1 cellular context compared by ENCODE assay signal in the genomic region with DNA sequence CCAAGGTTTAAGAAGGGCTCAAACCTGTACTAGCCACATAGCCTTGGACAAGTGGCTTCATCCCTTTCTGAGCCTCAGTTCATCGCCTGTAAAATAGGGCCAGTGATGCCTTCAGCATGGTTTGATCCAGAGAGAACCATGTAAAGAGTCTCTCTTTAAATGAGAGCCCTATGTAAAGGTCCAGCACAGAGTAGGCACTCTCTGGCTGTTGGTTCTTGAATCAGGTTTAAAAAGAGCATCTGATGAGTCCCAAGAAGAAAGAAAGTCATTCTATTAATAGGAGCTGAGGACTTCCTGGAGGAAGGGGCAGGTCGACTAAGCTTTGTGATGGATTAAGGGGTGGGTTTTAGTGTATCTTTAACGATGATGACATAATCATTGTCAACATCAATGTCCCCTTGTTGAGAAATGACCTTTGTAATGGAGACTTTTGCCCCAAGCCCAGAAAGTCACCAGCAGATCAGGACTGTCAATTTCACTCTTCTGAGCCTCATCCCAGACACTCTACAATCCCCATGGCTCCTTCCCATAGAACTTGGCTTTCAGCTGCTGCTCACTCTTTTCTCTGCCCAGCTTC.
A peak's percentile ranks its signal among the peaks of the same experiment; 100 is the strongest.
TF ChIP-seq lines count a peak whose summit lies in the region.

No MANE protein-coding gene starts in this region.

TF ChIP-seq in HepG2, 621 proteins besides CTCF, POLR2A, EP300 and RAD21 (continued from another document and continues in another):
- TF ChIP-seq ZNF512 (CRISPR knock-in tag; IDR thresholded peaks at IDR 0.05), result no peak
- TF ChIP-seq, protein P1, sequence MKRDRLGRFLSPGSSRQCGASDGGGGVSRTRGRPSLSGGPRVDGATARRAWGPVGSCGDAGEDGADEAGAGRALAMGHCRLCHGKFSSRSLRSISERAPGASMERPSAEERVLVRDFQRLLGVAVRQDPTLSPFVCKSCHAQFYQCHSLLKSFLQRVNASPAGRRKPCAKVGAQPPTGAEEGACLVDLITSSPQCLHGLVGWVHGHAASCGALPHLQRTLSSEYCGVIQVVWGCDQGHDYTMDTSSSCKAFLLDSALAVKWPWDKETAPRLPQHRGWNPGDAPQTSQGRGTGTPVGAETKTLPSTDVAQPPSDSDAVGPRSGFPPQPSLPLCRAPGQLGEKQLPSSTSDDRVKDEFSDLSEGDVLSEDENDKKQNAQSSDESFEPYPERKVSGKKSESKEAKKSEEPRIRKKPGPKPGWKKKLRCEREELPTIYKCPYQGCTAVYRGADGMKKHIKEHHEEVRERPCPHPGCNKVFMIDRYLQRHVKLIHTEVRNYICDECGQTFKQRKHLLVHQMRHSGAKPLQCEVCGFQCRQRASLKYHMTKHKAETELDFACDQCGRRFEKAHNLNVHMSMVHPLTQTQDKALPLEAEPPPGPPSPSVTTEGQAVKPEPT (CRISPR knock-in tag; IDR thresholded peaks at IDR 0.05; ENCODE audit: low read depth), result no peak
- no peak for TF ChIP-seq DZIP1 (CRISPR knock-in tag; IDR thresholded peaks at IDR 0.05)
- no peak for TF ChIP-seq PBX2 (CRISPR knock-in tag; IDR thresholded peaks at IDR 0.05)
- TF ChIP-seq POGZ (CRISPR knock-in tag; IDR thresholded peaks at IDR 0.05), result peak; percentile 55; the same call in 1 of the 2 replicates
- no peak for TF ChIP-seq ZSCAN21 (CRISPR knock-in tag; IDR thresholded peaks at IDR 0.05; ENCODE audit: borderline replicate concordance)
- TF ChIP-seq PAF1 (CRISPR knock-in tag; IDR thresholded peaks at IDR 0.05), result no peak
- TF ChIP-seq ZNF616 (CRISPR knock-in tag; IDR thresholded peaks at IDR 0.05; ENCODE audit: low read depth), result no peak
- TF ChIP-seq SYNCRIP (IDR thresholded peaks at IDR 0.05; ENCODE audit: insufficient read depth, low read depth, low read length), result no peak
- TF ChIP-seq SIN3B (IDR thresholded peaks at IDR 0.05; ENCODE audit: low read length), result no peak
- TF ChIP-seq ZNF256 (CRISPR knock-in tag; conservative IDR thresholded peaks at IDR 0.05), result no peak
- peak; percentile 82 for TF ChIP-seq ARID5B (CRISPR knock-in tag; IDR thresholded peaks at IDR 0.05)
- TF ChIP-seq PLRG1 (conservative IDR thresholded peaks at IDR 0.05), result no peak
- TF ChIP-seq, protein P2, sequence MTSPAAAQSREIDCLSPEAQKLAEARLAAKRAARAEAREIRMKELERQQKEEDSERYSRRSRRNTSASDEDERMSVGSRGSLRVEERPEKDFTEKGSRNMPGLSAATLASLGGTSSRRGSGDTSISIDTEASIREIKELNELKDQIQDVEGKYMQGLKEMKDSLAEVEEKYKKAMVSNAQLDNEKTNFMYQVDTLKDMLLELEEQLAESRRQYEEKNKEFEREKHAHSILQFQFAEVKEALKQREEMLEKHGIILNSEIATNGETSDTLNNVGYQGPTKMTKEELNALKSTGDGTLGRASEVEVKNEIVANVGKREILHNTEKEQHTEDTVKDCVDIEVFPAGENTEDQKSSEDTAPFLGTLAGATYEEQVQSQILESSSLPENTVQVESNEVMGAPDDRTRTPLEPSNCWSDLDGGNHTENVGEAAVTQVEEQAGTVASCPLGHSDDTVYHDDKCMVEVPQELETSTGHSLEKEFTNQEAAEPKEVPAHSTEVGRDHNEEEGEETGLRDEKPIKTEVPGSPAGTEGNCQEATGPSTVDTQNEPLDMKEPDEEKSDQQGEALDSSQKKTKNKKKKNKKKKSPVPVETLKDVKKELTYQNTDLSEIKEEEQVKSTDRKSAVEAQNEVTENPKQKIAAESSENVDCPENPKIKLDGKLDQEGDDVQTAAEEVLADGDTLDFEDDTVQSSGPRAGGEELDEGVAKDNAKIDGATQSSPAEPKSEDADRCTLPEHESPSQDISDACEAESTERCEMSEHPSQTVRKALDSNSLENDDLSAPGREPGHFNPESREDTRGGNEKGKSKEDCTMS (CRISPR knock-in tag; conservative IDR thresholded peaks at IDR 0.05), result no peak
- TF ChIP-seq, protein P3, sequence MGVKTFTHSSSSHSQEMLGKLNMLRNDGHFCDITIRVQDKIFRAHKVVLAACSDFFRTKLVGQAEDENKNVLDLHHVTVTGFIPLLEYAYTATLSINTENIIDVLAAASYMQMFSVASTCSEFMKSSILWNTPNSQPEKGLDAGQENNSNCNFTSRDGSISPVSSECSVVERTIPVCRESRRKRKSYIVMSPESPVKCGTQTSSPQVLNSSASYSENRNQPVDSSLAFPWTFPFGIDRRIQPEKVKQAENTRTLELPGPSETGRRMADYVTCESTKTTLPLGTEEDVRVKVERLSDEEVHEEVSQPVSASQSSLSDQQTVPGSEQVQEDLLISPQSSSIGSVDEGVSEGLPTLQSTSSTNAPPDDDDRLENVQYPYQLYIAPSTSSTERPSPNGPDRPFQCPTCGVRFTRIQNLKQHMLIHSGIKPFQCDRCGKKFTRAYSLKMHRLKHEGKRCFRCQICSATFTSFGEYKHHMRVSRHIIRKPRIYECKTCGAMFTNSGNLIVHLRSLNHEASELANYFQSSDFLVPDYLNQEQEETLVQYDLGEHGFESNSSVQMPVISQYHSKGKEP (CRISPR knock-in tag; IDR thresholded peaks at IDR 0.05), result no peak
- TF ChIP-seq ZKSCAN1 (IDR thresholded peaks at IDR 0.05; ENCODE audit: low read length), result no peak
- no peak for TF ChIP-seq CEBPZ (IDR thresholded peaks at IDR 0.05; ENCODE audit: low read length)
- TF ChIP-seq ZNF296 (CRISPR knock-in tag; conservative IDR thresholded peaks at IDR 0.05), result no peak
- no peak for TF ChIP-seq ZNF780A (CRISPR knock-in tag; IDR thresholded peaks at IDR 0.05)
- TF ChIP-seq THYN1 (CRISPR knock-in tag; IDR thresholded peaks at IDR 0.05; ENCODE audit: borderline replicate concordance, low read depth), result no peak
- TF ChIP-seq SP140L (CRISPR knock-in tag; IDR thresholded peaks at IDR 0.05; ENCODE audit: borderline replicate concordance), result no peak
- TF ChIP-seq ZZZ3 (CRISPR knock-in tag; IDR thresholded peaks at IDR 0.05; ENCODE audit: borderline replicate concordance), result no peak
- TF ChIP-seq EHMT2 (IDR thresholded peaks at IDR 0.05; ENCODE audit: borderline replicate concordance, low read depth, low read length), result peak; percentile 32; the same call in 1 of the 2 replicates
- no peak for TF ChIP-seq ZNF235 (CRISPR knock-in tag; IDR thresholded peaks at IDR 0.05; ENCODE audit: borderline replicate concordance)
- TF ChIP-seq, protein P4, sequence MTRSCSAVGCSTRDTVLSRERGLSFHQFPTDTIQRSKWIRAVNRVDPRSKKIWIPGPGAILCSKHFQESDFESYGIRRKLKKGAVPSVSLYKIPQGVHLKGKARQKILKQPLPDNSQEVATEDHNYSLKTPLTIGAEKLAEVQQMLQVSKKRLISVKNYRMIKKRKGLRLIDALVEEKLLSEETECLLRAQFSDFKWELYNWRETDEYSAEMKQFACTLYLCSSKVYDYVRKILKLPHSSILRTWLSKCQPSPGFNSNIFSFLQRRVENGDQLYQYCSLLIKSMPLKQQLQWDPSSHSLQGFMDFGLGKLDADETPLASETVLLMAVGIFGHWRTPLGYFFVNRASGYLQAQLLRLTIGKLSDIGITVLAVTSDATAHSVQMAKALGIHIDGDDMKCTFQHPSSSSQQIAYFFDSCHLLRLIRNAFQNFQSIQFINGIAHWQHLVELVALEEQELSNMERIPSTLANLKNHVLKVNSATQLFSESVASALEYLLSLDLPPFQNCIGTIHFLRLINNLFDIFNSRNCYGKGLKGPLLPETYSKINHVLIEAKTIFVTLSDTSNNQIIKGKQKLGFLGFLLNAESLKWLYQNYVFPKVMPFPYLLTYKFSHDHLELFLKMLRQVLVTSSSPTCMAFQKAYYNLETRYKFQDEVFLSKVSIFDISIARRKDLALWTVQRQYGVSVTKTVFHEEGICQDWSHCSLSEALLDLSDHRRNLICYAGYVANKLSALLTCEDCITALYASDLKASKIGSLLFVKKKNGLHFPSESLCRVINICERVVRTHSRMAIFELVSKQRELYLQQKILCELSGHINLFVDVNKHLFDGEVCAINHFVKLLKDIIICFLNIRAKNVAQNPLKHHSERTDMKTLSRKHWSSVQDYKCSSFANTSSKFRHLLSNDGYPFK (CRISPR knock-in tag; IDR thresholded peaks at IDR 0.05; ENCODE audit: borderline replicate concordance), result no peak
- TF ChIP-seq GATAD2A (CRISPR knock-in tag; IDR thresholded peaks at IDR 0.05), result peak; percentile 81
